Comparison of ENCODE assay signal across 8 cellular contexts in genomic region chr2:101387151-101387807, GRCh38. TPM values are rescaled to one million over a fixed set of nuclear protein-coding genes. Genes with fewer than 3 reads are reported as not detected.
DNase-seq lines count a peak whose midpoint lies in the region; ATAC-seq and TF ChIP-seq lines count a peak whose summit lies in the region.

A gene with protein sequence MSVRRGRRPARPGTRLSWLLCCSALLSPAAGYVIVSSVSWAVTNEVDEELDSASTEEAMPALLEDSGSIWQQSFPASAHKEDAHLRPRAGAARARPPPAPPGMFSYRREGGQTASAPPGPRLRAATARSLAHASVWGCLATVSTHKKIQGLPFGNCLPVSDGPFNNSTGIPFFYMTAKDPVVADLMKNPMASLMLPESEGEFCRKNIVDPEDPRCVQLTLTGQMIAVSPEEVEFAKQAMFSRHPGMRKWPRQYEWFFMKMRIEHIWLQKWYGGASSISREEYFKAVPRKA (minus strand): TSS chr2:101387503. CDS start chr2:101387457, 46 bp downstream.

- H3K23ac ChIP-seq in mesenchymal stem cell (ENCODE audit: low read length in 2 of 2) = peak within 1 kb of the TSS in 1 of 2 experiments; percentile 64

- no peak within 1 kb of the TSS for H2BK12ac ChIP-seq in mesenchymal stem cell (ENCODE audit: low read length in 2 of 2)

- no peak within 1 kb of the TSS for H2BK120ac ChIP-seq in mesenchymal stem cell (ENCODE audit: low read depth, low read length)

- H3K14ac ChIP-seq in mesenchymal stem cell (ENCODE audit: low read length in 2 of 2) = no peak within 1 kb of the TSS

- ATAC-seq in GM18502 (IDR thresholded peaks at IDR 0.05; ENCODE audit: poor library complexity, unreplicated experiment) = no peak

- H3K9me3 ChIP-seq in endodermal cell (ENCODE audit: control insufficient read depth, low read length) = no peaks in the 10 kb centered on the region
- no peaks in the 10 kb centered on the region for H3K9me3 ChIP-seq in mesenchymal stem cell (ENCODE audit: control insufficient read depth, low read length)

- peak within 1 kb of the TSS; percentile 81 for H3K4me2 ChIP-seq in mesenchymal stem cell (ENCODE audit: low read length, poor library complexity, severe bottlenecking)

- H3K4me1 Mint-ChIP-seq in endodermal cell = peaks cover 4% of the 10 kb centered on the region

- H3K18ac ChIP-seq in mesenchymal stem cell (ENCODE audit: low read depth in 1 of 2, low read length in 2 of 2) = peak within 1 kb of the TSS in 1 of 2 experiments; percentile 34

- H3K4me3 ChIP-seq in endodermal cell (ENCODE audit: low read length) (peak within 1 kb of the TSS; percentile 69), mesenchymal stem cell (ENCODE audit: insufficient read depth in 1 of 2, low read depth in 1 of 2, low read length in 2 of 2) (peak within 1 kb of the TSS; percentile 55 to 77)

- H3K27me3 Mint-ChIP-seq in endodermal cell (ENCODE audit: insufficient read depth) = peaks cover 61% of the 10 kb centered on the region

- H4K91ac ChIP-seq in mesenchymal stem cell (ENCODE audit: low read length) = no peak within 1 kb of the TSS

- H3K4ac ChIP-seq in mesenchymal stem cell (ENCODE audit: low read depth in 1 of 2, low read length in 2 of 2) = no peak within 1 kb of the TSS

- WGBS in endodermal cell (ENCODE audit: insufficient coverage in 1 of 2, insufficient read length in 1 of 2), 2 experiments = 0 to 1% methylated on average over 10 to 79 of the region's 79 CpGs
- WGBS in mesenchymal stem cell = 3% methylated on average over 63 of the region's 79 CpGs

- H3K27ac ChIP-seq in endodermal cell (ENCODE audit: low read depth, low read length) (no peak within 1 kb of the TSS), mesenchymal stem cell (ENCODE audit: low read length, poor library complexity, severe bottlenecking) (no peak within 1 kb of the TSS)

- no peaks in the 10 kb centered on the region for H3K4me1 ChIP-seq in endodermal cell (ENCODE audit: control insufficient read depth, insufficient read depth, low read length)
- peaks cover 13% of the 10 kb centered on the region for H3K4me1 ChIP-seq in mesenchymal stem cell (ENCODE audit: control insufficient read depth, insufficient read depth, low read depth, low read length)

- no peak within 1 kb of the TSS for H2BK5ac ChIP-seq in mesenchymal stem cell (ENCODE audit: low read depth, low read length, poor library complexity, severe bottlenecking)

- DNase-seq in NCI-H2196 treated with DMSO at 0.1 percent for 48 hours (lab: John Stamatoyannopoulos, UW; ENCODE audit: unreplicated experiment) (peak; percentile 9), endodermal cell (peak; percentile 89), mesenchymal stem cell (peak; percentile 70), ureter (ENCODE audit: low spot score) (no peak)
- peak; percentile 12 to 32 (median 20) for DNase-seq in activated CD8-positive, alpha-beta memory T cell treated with anti-CD3 and anti-CD28 coated beads for 48 hours (ENCODE audit: low read depth in 2 of 3, low spot score in 2 of 3)
- peak; percentile 5 to 52 (median 39) for DNase-seq in stimulated activated CD4-positive, alpha-beta T cell treated with anti-CD3 and anti-CD28 coated beads, TNF-alpha, amount 100 ng/mL, for 48 hours (ENCODE audit: low read depth in 3 of 3)

- no peaks in the 10 kb centered on the region for H3K79me1 ChIP-seq in mesenchymal stem cell (replicated peaks; ENCODE audit: low read length, poor library complexity, severe bottlenecking)

- no peak within 1 kb of the TSS for H3K27ac Mint-ChIP-seq in endodermal cell

- H3K27me3 ChIP-seq in endodermal cell (ENCODE audit: control insufficient read depth, insufficient read depth, low read length, poor library complexity, severe bottlenecking) = peaks cover 66% of the 10 kb centered on the region
- H3K27me3 ChIP-seq in mesenchymal stem cell (ENCODE audit: control insufficient read depth in 1 of 2, insufficient read depth in 1 of 2, low read length in 2 of 2) = peaks cover 0 to 44% of the 10 kb centered on the region in 2 experiments

- TF ChIP-seq CTCF in GM12872 (IDR thresholded peaks at IDR 0.05; ENCODE audit: insufficient read depth, low read depth, low read length) = peak; percentile 35; the same call in 1 of the 3 replicates
- peak; percentile 90 for TF ChIP-seq CTCF in endodermal cell (conservative IDR thresholded peaks at IDR 0.05)

- H3K36me3 Mint-ChIP-seq in endodermal cell (ENCODE audit: low read depth) = no peaks in the 10 kb centered on the region

- H3K36me3 ChIP-seq in endodermal cell (ENCODE audit: control insufficient read depth, insufficient read depth, low read length) (no peaks in the 10 kb centered on the region), mesenchymal stem cell (ENCODE audit: control insufficient read depth in 1 of 2, insufficient read depth in 2 of 2, low read depth in 1 of 2, low read length in 2 of 2) (peaks cover 0 to 26% of the 10 kb centered on the region in 2 experiments)

- no peak within 1 kb of the TSS for H2BK15ac ChIP-seq in mesenchymal stem cell (ENCODE audit: low read depth, poor library complexity, severe bottlenecking)

- H3K4me3 Mint-ChIP-seq in endodermal cell = peak within 1 kb of the TSS; percentile 60

- H2AK5ac ChIP-seq in mesenchymal stem cell (ENCODE audit: low read length, severe bottlenecking) = no peak within 1 kb of the TSS

- no peaks in the 10 kb centered on the region for H3K9me3 Mint-ChIP-seq in endodermal cell

- H2AFZ ChIP-seq in mesenchymal stem cell (ENCODE audit: low read depth, low read length) = peak within 1 kb of the TSS; percentile 66

- no peak within 1 kb of the TSS for H4K8ac ChIP-seq in mesenchymal stem cell (ENCODE audit: low read length)

- no peak within 1 kb of the TSS for H3K9ac ChIP-seq in endodermal cell (ENCODE audit: extremely low read depth, low read length, poor library complexity, severe bottlenecking)
- H3K9ac ChIP-seq in mesenchymal stem cell (ENCODE audit: low read length) = peak within 1 kb of the TSS; percentile 45

RNA-seq across cellular contexts. Expression of the gene that starts here (rescaled TPM):
- total RNA-seq in endodermal cell = under 1 TPM in 1 of 2 donors, not detected in 1; 0.13 TPM
- polyA plus RNA-seq in endodermal cell (2013, experiment 1 of 2) = 0.53 TPM
- polyA plus RNA-seq in endodermal cell (2013, experiment 2 of 2) = 0.08 TPM
- polyA plus RNA-seq in mesenchymal stem cell (2013, experiment 1 of 2) = not detected
- not detected for polyA plus RNA-seq in mesenchymal stem cell (2013, experiment 2 of 2)
- 1.8 TPM for total RNA-seq in ureter

Comparison
In these comparisons a context has a peak if more than half of its experiments do, and no peak if none do; other contexts are left out.
1. Peak in DNase-seq and H3K4me3 ChIP-seq in endodermal cell; RNA of the gene not detected or under 1 TPM.